1 cellular context compared by ENCODE assay signal in genomic region chrX:10761447-10761846, GRCh38.
TF ChIP-seq lines count a peak whose summit lies in the region.

No MANE protein-coding gene starts in this region.

TF ChIP-seq in H1, 55 proteins besides CTCF, POLR2A, EP300 and RAD21:
- TF ChIP-seq TAF1 (IDR thresholded peaks at IDR 0.05; ENCODE audit: low read depth, low read length) (no peak), RFX5 (IDR thresholded peaks at IDR 0.05; ENCODE audit: borderline replicate concordance, low read depth, low read length) (no peak), SIRT6 (IDR thresholded peaks at IDR 0.05; ENCODE audit: low read length) (no peak), CEBPB (IDR thresholded peaks at IDR 0.05; ENCODE audit: low read depth, low read length) (no peak), SP2 (IDR thresholded peaks at IDR 0.05; ENCODE audit: low read length) (no peak), BACH1 (IDR thresholded peaks at IDR 0.05; ENCODE audit: low read length) (no peak), ATF2 (IDR thresholded peaks at IDR 0.05; ENCODE audit: low read length) (no peak), RXRA (IDR thresholded peaks at IDR 0.05; ENCODE audit: insufficient read depth, low read depth, low read length) (no peak)
